Comparison of ENCODE assay signal across 1 cellular context in genomic region chr10:31031666-31032514, GRCh38.
TF ChIP-seq lines count a peak whose summit lies in the region.

ZNF438 (minus strand) TSS chr10:31031865; CDS start chr10:30877034, 154,831 bp downstream.

TF ChIP-seq in K562, 482 proteins besides CTCF, POLR2A, EP300 and RAD21 (continued from another document and continues in another):
- TF ChIP-seq CREB3L1 (IDR thresholded peaks at IDR 0.05; ENCODE audit: borderline replicate concordance, low read depth) = peak; percentile 75; the same call in 1 of the 2 replicates
- peak; percentile 70 for TF ChIP-seq ZNF354B (CRISPR knock-in tag; IDR thresholded peaks at IDR 0.05)
- peak; percentile 40; the same call in 1 of the 2 replicates for TF ChIP-seq HCFC1 (IDR thresholded peaks at IDR 0.05; ENCODE audit: low read depth, low read length)
- TF ChIP-seq NELFE (IDR thresholded peaks at IDR 0.05; ENCODE audit: insufficient read depth, insufficient read length) = no peak
- TF ChIP-seq ZNF518B (CRISPR knock-in tag; IDR thresholded peaks at IDR 0.05) = no peak
- no peak for TF ChIP-seq ADNP (tag; IDR thresholded peaks at IDR 0.05)
- TF ChIP-seq, protein P1, sequence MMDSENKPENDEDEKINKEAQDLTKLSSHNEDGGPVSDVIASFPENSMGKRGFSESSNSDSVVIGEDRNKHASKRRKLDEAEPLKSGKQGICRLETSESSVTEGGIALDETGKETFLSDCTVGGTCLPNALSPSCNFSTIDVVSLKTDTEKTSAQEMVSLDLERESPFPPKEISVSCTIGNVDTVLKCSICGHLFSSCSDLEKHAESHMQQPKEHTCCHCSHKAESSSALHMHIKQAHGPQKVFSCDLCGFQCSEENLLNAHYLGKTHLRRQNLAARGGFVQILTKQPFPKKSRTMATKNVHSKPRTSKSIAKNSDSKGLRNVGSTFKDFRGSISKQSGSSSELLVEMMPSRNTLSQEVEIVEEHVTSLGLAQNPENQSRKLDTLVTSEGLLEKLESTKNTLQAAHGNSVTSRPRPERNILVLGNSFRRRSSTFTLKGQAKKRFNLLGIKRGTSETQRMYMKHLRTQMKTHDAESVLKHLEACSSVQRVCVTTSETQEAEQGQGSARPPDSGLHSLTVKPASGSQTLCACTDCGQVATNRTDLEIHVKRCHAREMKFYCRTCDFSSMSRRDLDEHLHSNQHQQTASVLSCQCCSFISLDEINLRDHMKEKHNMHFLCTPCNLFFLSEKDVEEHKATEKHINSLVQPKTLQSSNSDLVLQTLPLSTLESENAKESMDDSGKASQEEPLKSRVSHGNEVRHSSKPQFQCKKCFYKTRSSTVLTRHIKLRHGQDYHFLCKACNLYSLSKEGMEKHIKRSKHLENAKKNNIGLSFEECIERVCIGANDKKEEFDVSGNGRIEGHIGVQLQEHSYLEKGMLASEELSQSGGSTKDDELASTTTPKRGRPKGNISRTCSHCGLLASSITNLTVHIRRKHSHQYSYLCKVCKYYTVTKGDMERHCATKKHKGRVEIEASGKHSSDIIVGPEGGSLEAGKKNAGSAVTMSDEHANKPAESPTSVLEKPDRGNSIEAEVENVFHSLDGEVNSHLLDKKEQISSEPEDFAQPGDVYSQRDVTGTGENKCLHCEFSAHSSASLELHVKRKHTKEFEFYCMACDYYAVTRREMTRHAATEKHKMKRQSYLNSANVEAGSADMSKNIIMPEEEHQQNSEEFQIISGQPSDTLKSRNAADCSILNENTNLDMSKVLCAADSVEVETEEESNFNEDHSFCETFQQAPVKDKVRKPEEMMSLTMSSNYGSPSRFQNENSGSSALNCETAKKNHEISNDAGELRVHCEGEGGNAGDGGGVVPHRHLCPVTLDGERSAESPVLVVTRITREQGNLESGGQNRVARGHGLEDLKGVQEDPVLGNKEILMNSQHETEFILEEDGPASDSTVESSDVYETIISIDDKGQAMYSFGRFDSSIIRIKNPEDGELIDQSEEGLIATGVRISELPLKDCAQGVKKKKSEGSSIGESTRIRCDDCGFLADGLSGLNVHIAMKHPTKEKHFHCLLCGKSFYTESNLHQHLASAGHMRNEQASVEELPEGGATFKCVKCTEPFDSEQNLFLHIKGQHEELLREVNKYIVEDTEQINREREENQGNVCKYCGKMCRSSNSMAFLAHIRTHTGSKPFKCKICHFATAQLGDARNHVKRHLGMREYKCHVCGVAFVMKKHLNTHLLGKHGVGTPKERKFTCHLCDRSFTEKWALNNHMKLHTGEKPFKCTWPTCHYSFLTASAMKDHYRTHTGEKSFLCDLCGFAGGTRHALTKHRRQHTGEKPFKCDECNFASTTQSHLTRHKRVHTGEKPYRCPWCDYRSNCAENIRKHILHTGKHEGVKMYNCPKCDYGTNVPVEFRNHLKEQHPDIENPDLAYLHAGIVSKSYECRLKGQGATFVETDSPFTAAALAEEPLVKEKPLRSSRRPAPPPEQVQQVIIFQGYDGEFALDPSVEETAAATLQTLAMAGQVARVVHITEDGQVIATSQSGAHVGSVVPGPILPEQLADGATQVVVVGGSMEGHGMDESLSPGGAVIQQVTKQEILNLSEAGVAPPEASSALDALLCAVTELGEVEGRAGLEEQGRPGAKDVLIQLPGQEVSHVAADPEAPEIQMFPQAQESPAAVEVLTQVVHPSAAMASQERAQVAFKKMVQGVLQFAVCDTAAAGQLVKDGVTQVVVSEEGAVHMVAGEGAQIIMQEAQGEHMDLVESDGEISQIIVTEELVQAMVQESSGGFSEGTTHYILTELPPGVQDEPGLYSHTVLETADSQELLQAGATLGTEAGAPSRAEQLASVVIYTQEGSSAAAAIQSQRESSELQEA (IDR thresholded peaks at IDR 0.05; ENCODE audit: low read depth) = no peak
- no peak for TF ChIP-seq TAL1 (IDR thresholded peaks at IDR 0.05)
- TF ChIP-seq TRIM28 (IDR thresholded peaks at IDR 0.05) = no peak
- TF ChIP-seq FOXP1 (CRISPR knock-in tag; IDR thresholded peaks at IDR 0.05) = no peak
- no peak for TF ChIP-seq MCM3 (IDR thresholded peaks at IDR 0.05)
- TF ChIP-seq ZKSCAN1 (IDR thresholded peaks at IDR 0.05; ENCODE audit: low read depth, low read length) = no peak
- no peak for TF ChIP-seq ILF3 (IDR thresholded peaks at IDR 0.05; ENCODE audit: borderline replicate concordance)
- TF ChIP-seq E2F6 (IDR thresholded peaks at IDR 0.05; ENCODE audit: borderline replicate concordance in 1 of 2, extremely low read depth in 1 of 2, insufficient read depth in 1 of 2, insufficient read length in 1 of 2, low read depth in 1 of 2, low read length in 1 of 2, poor library complexity in 1 of 2, severe bottlenecking in 1 of 2) = peak; percentile 92 to 97
- no peak for TF ChIP-seq ZNF551 (CRISPR knock-in tag; IDR thresholded peaks at IDR 0.05)
- TF ChIP-seq FOXM1 (IDR thresholded peaks at IDR 0.05; ENCODE audit: low read depth) = no peak
- TF ChIP-seq FOXM1 (CRISPR knock-in tag; IDR thresholded peaks at IDR 0.05; ENCODE audit: low read depth) = 0 out of 2 replicates have a peak, but pooled peaks have one; percentile 62
- TF ChIP-seq, protein P2, sequence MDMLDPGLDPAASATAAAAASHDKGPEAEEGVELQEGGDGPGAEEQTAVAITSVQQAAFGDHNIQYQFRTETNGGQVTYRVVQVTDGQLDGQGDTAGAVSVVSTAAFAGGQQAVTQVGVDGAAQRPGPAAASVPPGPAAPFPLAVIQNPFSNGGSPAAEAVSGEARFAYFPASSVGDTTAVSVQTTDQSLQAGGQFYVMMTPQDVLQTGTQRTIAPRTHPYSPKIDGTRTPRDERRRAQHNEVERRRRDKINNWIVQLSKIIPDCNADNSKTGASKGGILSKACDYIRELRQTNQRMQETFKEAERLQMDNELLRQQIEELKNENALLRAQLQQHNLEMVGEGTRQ (CRISPR knock-in tag; IDR thresholded peaks at IDR 0.05) = no peak
- TF ChIP-seq TAF15 (IDR thresholded peaks at IDR 0.05; ENCODE audit: low read depth, low read length) = no peak
- TF ChIP-seq SMARCE1 (IDR thresholded peaks at IDR 0.05) = no peak
- no peak for TF ChIP-seq ZZZ3 (IDR thresholded peaks at IDR 0.05)
- TF ChIP-seq MIER1 (IDR thresholded peaks at IDR 0.05; ENCODE audit: low read depth) = no peak
- TF ChIP-seq STAT5B (CRISPR knock-in tag; IDR thresholded peaks at IDR 0.05) = no peak
- TF ChIP-seq ZNF146 (CRISPR knock-in tag; IDR thresholded peaks at IDR 0.05; ENCODE audit: unreplicated experiment) = no peak
- TF ChIP-seq, protein P3, sequence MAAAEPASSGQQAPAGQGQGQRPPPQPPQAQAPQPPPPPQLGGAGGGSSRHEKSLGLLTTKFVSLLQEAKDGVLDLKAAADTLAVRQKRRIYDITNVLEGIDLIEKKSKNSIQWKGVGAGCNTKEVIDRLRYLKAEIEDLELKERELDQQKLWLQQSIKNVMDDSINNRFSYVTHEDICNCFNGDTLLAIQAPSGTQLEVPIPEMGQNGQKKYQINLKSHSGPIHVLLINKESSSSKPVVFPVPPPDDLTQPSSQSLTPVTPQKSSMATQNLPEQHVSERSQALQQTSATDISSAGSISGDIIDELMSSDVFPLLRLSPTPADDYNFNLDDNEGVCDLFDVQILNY (CRISPR knock-in tag; IDR thresholded peaks at IDR 0.05) = no peak
- peak; percentile 76 for TF ChIP-seq RBFOX2 (IDR thresholded peaks at IDR 0.05; ENCODE audit: low read depth, low read length)
- no peak for TF ChIP-seq SMAD1 (IDR thresholded peaks at IDR 0.05; ENCODE audit: low read depth, low read length, partially characterized antibody)
- TF ChIP-seq, protein P4, sequence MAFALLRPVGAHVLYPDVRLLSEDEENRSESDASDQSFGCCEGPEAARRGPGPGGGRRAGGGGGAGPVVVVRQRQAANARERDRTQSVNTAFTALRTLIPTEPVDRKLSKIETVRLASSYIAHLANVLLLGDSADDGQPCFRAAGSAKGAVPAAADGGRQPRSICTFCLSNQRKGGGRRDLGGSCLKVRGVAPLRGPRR (CRISPR knock-in tag; IDR thresholded peaks at IDR 0.05) = no peak
- TF ChIP-seq, protein P5, sequence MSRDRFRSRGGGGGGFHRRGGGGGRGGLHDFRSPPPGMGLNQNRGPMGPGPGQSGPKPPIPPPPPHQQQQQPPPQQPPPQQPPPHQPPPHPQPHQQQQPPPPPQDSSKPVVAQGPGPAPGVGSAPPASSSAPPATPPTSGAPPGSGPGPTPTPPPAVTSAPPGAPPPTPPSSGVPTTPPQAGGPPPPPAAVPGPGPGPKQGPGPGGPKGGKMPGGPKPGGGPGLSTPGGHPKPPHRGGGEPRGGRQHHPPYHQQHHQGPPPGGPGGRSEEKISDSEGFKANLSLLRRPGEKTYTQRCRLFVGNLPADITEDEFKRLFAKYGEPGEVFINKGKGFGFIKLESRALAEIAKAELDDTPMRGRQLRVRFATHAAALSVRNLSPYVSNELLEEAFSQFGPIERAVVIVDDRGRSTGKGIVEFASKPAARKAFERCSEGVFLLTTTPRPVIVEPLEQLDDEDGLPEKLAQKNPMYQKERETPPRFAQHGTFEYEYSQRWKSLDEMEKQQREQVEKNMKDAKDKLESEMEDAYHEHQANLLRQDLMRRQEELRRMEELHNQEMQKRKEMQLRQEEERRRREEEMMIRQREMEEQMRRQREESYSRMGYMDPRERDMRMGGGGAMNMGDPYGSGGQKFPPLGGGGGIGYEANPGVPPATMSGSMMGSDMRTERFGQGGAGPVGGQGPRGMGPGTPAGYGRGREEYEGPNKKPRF (IDR thresholded peaks at IDR 0.05; ENCODE audit: low read depth, low read length) = no peak
- TF ChIP-seq, protein P6, sequence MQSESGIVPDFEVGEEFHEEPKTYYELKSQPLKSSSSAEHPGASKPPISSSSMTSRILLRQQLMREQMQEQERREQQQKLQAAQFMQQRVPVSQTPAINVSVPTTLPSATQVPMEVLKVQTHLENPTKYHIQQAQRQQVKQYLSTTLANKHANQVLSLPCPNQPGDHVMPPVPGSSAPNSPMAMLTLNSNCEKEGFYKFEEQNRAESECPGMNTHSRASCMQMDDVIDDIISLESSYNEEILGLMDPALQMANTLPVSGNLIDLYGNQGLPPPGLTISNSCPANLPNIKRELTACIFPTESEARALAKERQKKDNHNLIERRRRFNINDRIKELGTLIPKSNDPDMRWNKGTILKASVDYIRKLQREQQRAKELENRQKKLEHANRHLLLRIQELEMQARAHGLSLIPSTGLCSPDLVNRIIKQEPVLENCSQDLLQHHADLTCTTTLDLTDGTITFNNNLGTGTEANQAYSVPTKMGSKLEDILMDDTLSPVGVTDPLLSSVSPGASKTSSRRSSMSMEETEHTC (IDR thresholded peaks at IDR 0.05) = no peak
- peak; percentile 54 for TF ChIP-seq GABPB1 (CRISPR knock-in tag; IDR thresholded peaks at IDR 0.05)
- TF ChIP-seq HMG20A (CRISPR knock-in tag; conservative IDR thresholded peaks at IDR 0.05) = no peak
- TF ChIP-seq MTA1 (IDR thresholded peaks at IDR 0.05; ENCODE audit: borderline replicate concordance) = no peak
- no peak for TF ChIP-seq ZC3H11A (IDR thresholded peaks at IDR 0.05; ENCODE audit: low read depth, low read length)
- TF ChIP-seq SRSF3 (IDR thresholded peaks at IDR 0.05; ENCODE audit: insufficient read depth, low read length) = no peak
- no peak for TF ChIP-seq GTF2A2 (tag; IDR thresholded peaks at IDR 0.05)
- TF ChIP-seq POLR2AphosphoS2 (IDR thresholded peaks at IDR 0.05; ENCODE audit: low read length) = no peak
- no peak for TF ChIP-seq ZNF263 (CRISPR knock-in tag; IDR thresholded peaks at IDR 0.05; ENCODE audit: borderline replicate concordance)
- TF ChIP-seq SMARCA4 (IDR thresholded peaks at IDR 0.05) = no peak
- peak; percentile 59; the same call in 1 of the 2 replicates for TF ChIP-seq ZBTB7A (IDR thresholded peaks at IDR 0.05; ENCODE audit: borderline replicate concordance, control insufficient read depth, low read depth, low read length)
- TF ChIP-seq HDAC8 (tag; IDR thresholded peaks at IDR 0.05) = peak; percentile 66
- TF ChIP-seq CSDE1 (IDR thresholded peaks at IDR 0.05) = no peak; a peak in 1 of 4 replicates
- no peak for TF ChIP-seq ZNF197 (CRISPR knock-in tag; IDR thresholded peaks at IDR 0.05; ENCODE audit: low read depth)
- TF ChIP-seq NR4A1 (CRISPR knock-in tag; IDR thresholded peaks at IDR 0.05) = peak; percentile 71; the same call in 1 of the 2 replicates
- 0 out of 2 replicates have a peak, but pooled peaks have one; percentile 55 for TF ChIP-seq NR4A1 (tag; IDR thresholded peaks at IDR 0.05)
